In the genomic region with DNA sequence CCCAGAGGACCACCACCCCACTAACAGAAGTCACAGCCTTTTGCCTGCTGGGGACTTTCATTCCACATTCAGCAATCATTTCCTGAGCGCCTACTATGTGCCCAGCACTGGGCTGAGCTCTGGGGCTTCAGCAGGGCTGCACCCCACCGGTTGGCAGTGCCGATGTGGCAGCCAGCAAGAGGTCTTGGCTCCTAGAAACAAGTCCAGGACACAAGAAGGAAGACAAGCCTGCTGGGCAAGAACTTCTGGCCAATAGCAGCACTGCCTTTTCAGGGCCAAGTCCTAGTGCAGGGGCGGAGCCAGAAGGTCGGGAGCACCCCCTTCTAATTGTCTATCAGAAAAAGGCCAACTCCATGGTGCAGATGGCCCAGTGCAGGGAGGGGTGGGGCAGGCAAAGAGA, we compare ENCODE assay signal across 1 cellular context.
TF ChIP-seq lines count a peak whose summit lies in the region.

No MANE protein-coding gene starts in this region.

TF ChIP-seq in HCT116, 20 proteins besides CTCF, POLR2A, EP300 and RAD21 (continued from another document):
- TF ChIP-seq, protein P1, sequence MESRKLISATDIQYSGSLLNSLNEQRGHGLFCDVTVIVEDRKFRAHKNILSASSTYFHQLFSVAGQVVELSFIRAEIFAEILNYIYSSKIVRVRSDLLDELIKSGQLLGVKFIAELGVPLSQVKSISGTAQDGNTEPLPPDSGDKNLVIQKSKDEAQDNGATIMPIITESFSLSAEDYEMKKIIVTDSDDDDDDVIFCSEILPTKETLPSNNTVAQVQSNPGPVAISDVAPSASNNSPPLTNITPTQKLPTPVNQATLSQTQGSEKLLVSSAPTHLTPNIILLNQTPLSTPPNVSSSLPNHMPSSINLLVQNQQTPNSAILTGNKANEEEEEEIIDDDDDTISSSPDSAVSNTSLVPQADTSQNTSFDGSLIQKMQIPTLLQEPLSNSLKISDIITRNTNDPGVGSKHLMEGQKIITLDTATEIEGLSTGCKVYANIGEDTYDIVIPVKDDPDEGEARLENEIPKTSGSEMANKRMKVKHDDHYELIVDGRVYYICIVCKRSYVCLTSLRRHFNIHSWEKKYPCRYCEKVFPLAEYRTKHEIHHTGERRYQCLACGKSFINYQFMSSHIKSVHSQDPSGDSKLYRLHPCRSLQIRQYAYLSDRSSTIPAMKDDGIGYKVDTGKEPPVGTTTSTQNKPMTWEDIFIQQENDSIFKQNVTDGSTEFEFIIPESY (IDR thresholded peaks at IDR 0.05; ENCODE audit: extremely low read depth, insufficient replicate concordance, low read length) = no peak
- TF ChIP-seq EZH2phosphoT487 (IDR thresholded peaks at IDR 0.05; ENCODE audit: borderline replicate concordance) (no peak), EGR1 (IDR thresholded peaks at IDR 0.05; ENCODE audit: low read depth) (no peak), ATF3 (IDR thresholded peaks at IDR 0.05) (no peak), ZNF274 (IDR thresholded peaks at IDR 0.05; ENCODE audit: low read depth, low read length) (no peak), REST (IDR thresholded peaks at IDR 0.05; ENCODE audit: low read depth) (no peak), CEBPB (IDR thresholded peaks at IDR 0.05; ENCODE audit: low read depth) (no peak), CBX3 (IDR thresholded peaks at IDR 0.05; ENCODE audit: low read depth) (no peak), MAX (IDR thresholded peaks at IDR 0.05) (no peak), YY1 (IDR thresholded peaks at IDR 0.05; ENCODE audit: extremely low read depth, insufficient replicate concordance, low read depth, low read length) (no peak), SIN3A (IDR thresholded peaks at IDR 0.05; ENCODE audit: low read depth) (no peak), SRF (IDR thresholded peaks at IDR 0.05; ENCODE audit: low read depth) (no peak), SP1 (IDR thresholded peaks at IDR 0.05; ENCODE audit: low read depth) (no peak), JUND (IDR thresholded peaks at IDR 0.05) (no peak)
